ENCODE assay signal across 8 cellular contexts in genomic region chr12:89016970-89017778, GRCh38.
DNase-seq lines count a peak whose midpoint lies in the region; ATAC-seq and TF ChIP-seq lines count a peak whose summit lies in the region.

No MANE protein-coding gene starts in this region.

- TF ChIP-seq RAD21 in neural cell (conservative IDR thresholded peaks at IDR 0.05): peak; percentile 82

- intact Hi-C loops in activated naive CD4-positive, alpha-beta T cell treated with anti-CD3 and anti-CD28 coated beads for 36 hours (cut with micrococcal nuclease): loop anchor here (1.0 to 10.0 kb wide), 9 partner anchors 512 to 1942 kb away; no protein-coding TSS in a partner anchor

- H3F3A ChIP-seq in neural cell (ENCODE audit: insufficient read depth, low read length, poor library complexity, severe bottlenecking): no peaks in the 10 kb centered on the region

- peaks cover 5% of the 10 kb centered on the region for H3K4me1 Mint-ChIP-seq in activated naive CD4-positive, alpha-beta T cell treated with anti-CD3 and anti-CD28 coated beads for 36 hours (ENCODE audit: low read depth)

- CTCF ChIA-PET in activated naive CD4-positive, alpha-beta T cell treated with anti-CD3 and anti-CD28 coated beads for 36 hours (lab: Charles Lee): interaction anchor here (0.6 to 5.3 kb wide), 24 partner anchors 9 to 513 kb away, joined by 3 to 52 read pairs (median 4); partner anchors contain the start of genes GALNT4 and POC1B

- H3K36me3 Mint-ChIP-seq in activated naive CD4-positive, alpha-beta T cell treated with anti-CD3 and anti-CD28 coated beads for 36 hours (ENCODE audit: low read depth): no peaks in the 10 kb centered on the region

- no peaks in the 10 kb centered on the region for H3K9me2 ChIP-seq in neural cell (ENCODE audit: insufficient read depth, low read length)

- H3K79me2 ChIP-seq in neural cell (replicated peaks; ENCODE audit: insufficient read depth, low read length): no peaks in the 10 kb centered on the region

- ATAC-seq in HG02938 (IDR thresholded peaks at IDR 0.05; ENCODE audit: unreplicated experiment) (peak; percentile 48), HG03139 (IDR thresholded peaks at IDR 0.05; ENCODE audit: unreplicated experiment) (no peak)

- H3K9me3 ChIP-seq in WERI-Rb-1 (ENCODE audit: severe bottlenecking) (no peaks in the 10 kb centered on the region), neural cell (ENCODE audit: low read length) (no peaks in the 10 kb centered on the region)

- H2AFZ ChIP-seq in neural cell (ENCODE audit: low read depth, low read length): no peak overlapping the region

- no peak overlapping the region for H3K27ac ChIP-seq in WERI-Rb-1
- H3K27ac ChIP-seq in neural cell (ENCODE audit: low read length): no peak overlapping the region

- H3K27me3 ChIP-seq in WERI-Rb-1 (ENCODE audit: insufficient read depth, low read depth, severe bottlenecking) (peaks cover 6% of the 10 kb centered on the region), neural cell (ENCODE audit: insufficient read depth, low read depth, low read length) (no peaks in the 10 kb centered on the region)

- H3K4me2 ChIP-seq in neural cell (ENCODE audit: low read length): no peak overlapping the region

- peak; percentile 48 for DNase-seq in activated naive CD4-positive, alpha-beta T cell treated with anti-CD3 and anti-CD28 coated beads for 36 hours
- DNase-seq in activated naive CD4-positive, alpha-beta T cell treated with anti-CD3 and anti-CD28 coated beads, Interleukin-2, amount 50 U/mL, for 16 hours: no peak
- DNase-seq in NCI-H2227 (lab: John Stamatoyannopoulos, UW; ENCODE audit: unreplicated experiment) (peak; percentile 89), WERI-Rb-1 (peak; percentile 26), fibroblast of the aortic adventitia (ENCODE audit: low read depth) (peak; percentile 85)

- no peaks in the 10 kb centered on the region for H4K20me1 ChIP-seq in neural cell (ENCODE audit: insufficient read depth)

- peak overlapping the region; percentile 29 for H3K4me3 ChIP-seq in WERI-Rb-1 (ENCODE audit: low read depth, low read length)
- H3K4me3 ChIP-seq in fibroblast of the aortic adventitia (ENCODE audit: low read depth, low read length): peak overlapping the region; percentile 32
- no peak overlapping the region for H3K4me3 ChIP-seq in neural cell (ENCODE audit: low read length)

- TF ChIP-seq EP300 in neural cell (conservative IDR thresholded peaks at IDR 0.05; ENCODE audit: poor library complexity, severe bottlenecking): no peak

- no peaks in the 10 kb centered on the region for H3K9me3 Mint-ChIP-seq in activated naive CD4-positive, alpha-beta T cell treated with anti-CD3 and anti-CD28 coated beads for 36 hours

- no peaks in the 10 kb centered on the region for H3K36me3 ChIP-seq in WERI-Rb-1
- no peaks in the 10 kb centered on the region for H3K36me3 ChIP-seq in neural cell (ENCODE audit: insufficient read depth, low read length)

- H3K27me3 Mint-ChIP-seq in activated naive CD4-positive, alpha-beta T cell treated with anti-CD3 and anti-CD28 coated beads for 36 hours (ENCODE audit: low read depth): peaks cover 3% of the 10 kb centered on the region

- no peak overlapping the region for H3K27ac Mint-ChIP-seq in activated naive CD4-positive, alpha-beta T cell treated with anti-CD3 and anti-CD28 coated beads for 36 hours

- no peak overlapping the region for H3K4me3 Mint-ChIP-seq in activated naive CD4-positive, alpha-beta T cell treated with anti-CD3 and anti-CD28 coated beads for 36 hours

- peak overlapping the region; percentile 21 for H3K9ac ChIP-seq in neural cell (ENCODE audit: low read length)

- TF ChIP-seq CTCF in WERI-Rb-1 (IDR thresholded peaks at IDR 0.05; ENCODE audit: low read depth, low read length) (peak; percentile 63), fibroblast of the aortic adventitia (IDR thresholded peaks at IDR 0.05; ENCODE audit: insufficient read depth, low read length) (peak; percentile 73), neural cell (IDR thresholded peaks at IDR 0.05; ENCODE audit: poor library complexity, severe bottlenecking) (peak; percentile 84)

TF ChIP-seq in neural cell, 6 proteins besides CTCF, POLR2A, EP300 and RAD21:
- TF ChIP-seq MXI1 (conservative IDR thresholded peaks at IDR 0.05; ENCODE audit: poor library complexity, severe bottlenecking): no peak
- peak; percentile 85 for TF ChIP-seq SMC3 (conservative IDR thresholded peaks at IDR 0.05; ENCODE audit: poor library complexity)
